Comparison of ENCODE assay signal across 11 cellular contexts in the genomic region with DNA sequence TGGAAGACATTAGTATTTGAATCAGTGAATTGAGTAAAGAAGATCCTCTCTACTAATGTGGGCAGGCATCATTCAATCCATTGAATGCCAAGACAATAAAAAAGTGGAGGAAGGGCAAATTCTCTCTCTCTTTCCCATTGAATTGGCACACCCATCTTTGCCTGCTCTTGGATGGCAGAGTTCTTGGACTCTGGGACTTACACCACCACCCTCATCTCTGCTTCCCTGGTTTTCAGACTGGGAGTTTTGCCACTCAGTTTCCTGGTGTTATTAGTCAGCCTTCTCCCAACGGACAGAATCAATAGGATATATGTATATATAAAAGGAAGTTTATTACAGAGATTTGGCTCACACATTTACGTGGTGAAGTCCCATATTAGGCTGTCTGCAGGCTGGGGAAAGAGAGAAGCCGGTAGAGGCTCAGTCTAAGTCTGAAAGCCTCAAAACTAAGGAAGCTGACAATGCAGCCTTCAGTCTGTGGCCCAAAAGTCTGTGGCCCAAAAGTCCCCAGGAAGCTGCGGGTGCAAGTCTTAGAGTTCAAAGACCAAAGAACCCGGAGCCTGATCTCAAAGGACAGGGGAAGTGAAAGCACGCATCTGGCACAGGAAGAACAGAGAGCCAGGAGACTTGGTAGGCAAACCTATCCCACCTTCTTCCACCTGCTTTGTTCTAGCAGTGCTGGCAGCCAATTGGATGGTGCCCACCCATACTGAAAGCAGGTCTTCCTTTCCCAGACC.
DNase-seq lines count a peak whose midpoint lies in the region; ATAC-seq and TF ChIP-seq lines count a peak whose summit lies in the region.
"Had no signal": no experiment of that assay in that cellular context is flagged by ENCODE, and none has a peak within 500 bp of the region (broad histone marks: within the 10 kb centered on the region; RNA-seq: fewer than 3 reads in every experiment).

No MANE protein-coding gene starts in this region.

- ATAC-seq in GM19467 (IDR thresholded peaks at IDR 0.05; ENCODE audit: unreplicated experiment) (peak; percentile 87), HG02981 (IDR thresholded peaks at IDR 0.05; ENCODE audit: unreplicated experiment) (peak; percentile 79)
- ATAC-seq: left lobe of liver had no signal

- no peaks in the 10 kb centered on the region for H3K9me3 Mint-ChIP-seq in chondrocyte (ENCODE audit: low read depth)

- H3K36me3 Mint-ChIP-seq in chondrocyte (ENCODE audit: low read depth) = no peaks in the 10 kb centered on the region

- no peak overlapping the region for H3K4me3 ChIP-seq in GM12864 (ENCODE audit: low read depth, low read length)
- H3K4me3 ChIP-seq: transverse colon had no signal

- DNase-seq in GM12864 (ENCODE audit: low read depth) (peak; percentile 37), MV-4-11 (lab: John Stamatoyannopoulos, UW) (peak; percentile 90), chondrocyte (ENCODE audit: low spot score) (no peak), activated gamma-delta T cell treated with Interleukin-2 at 50 U/mL for 16 hours (no peak), dedifferentiated amniotic fluid mesenchymal stem cell (ENCODE audit: extremely low spot score) (no peak), COLO668 (lab: John Stamatoyannopoulos, UW; ENCODE audit: unreplicated experiment) (no peak)
- DNase-seq: NCI-H146, transverse colon had no signal

- no peaks in the 10 kb centered on the region for H3K4me1 Mint-ChIP-seq in chondrocyte (ENCODE audit: low read depth)

- peaks cover 43% of the 10 kb centered on the region for H3K27me3 Mint-ChIP-seq in chondrocyte (ENCODE audit: low read depth)

- no peak for TF ChIP-seq CTCF in GM12864 (IDR thresholded peaks at IDR 0.05; ENCODE audit: low read depth, low read length, missing control alignments)
- no peak for TF ChIP-seq CTCF in chondrocyte (IDR thresholded peaks at IDR 0.05)

- H3K27ac Mint-ChIP-seq in chondrocyte (ENCODE audit: unreplicated experiment) = no peak overlapping the region

- H3K4me3 Mint-ChIP-seq in chondrocyte (ENCODE audit: unreplicated experiment) = no peak overlapping the region

Comparison
In these comparisons a context has a peak if more than half of its experiments do, and no peak if none do; other contexts are left out.
1. DNase-seq: peak in GM12864 (single experiment) and MV-4-11 (single experiment); none in chondrocyte (single experiment), activated gamma-delta T cell treated with Interleukin-2 at 50 U/mL for 16 hours (single experiment), dedifferentiated amniotic fluid mesenchymal stem cell (single experiment) and COLO668 (single experiment).